8 cellular contexts compared by ENCODE assay signal in genomic region chr7:74061840-74062539, GRCh38. TPM values are rescaled to one million over a fixed set of nuclear protein-coding genes. Genes with fewer than 3 reads are reported as not detected.
A peak's percentile ranks its signal among the peaks of the same experiment; 100 is the strongest.
DNase-seq lines count a peak whose midpoint lies in the region; ATAC-seq and TF ChIP-seq lines count a peak whose summit lies in the region.

No MANE protein-coding gene starts in this region.

- H3K36me3 ChIP-seq in HCT116 (ENCODE audit: control insufficient read depth in 1 of 2, insufficient read depth in 2 of 2, low read length in 2 of 2) = no peaks in the 10 kb centered on the region
- no peaks in the 10 kb centered on the region for H3K36me3 ChIP-seq in RWPE2 (ENCODE audit: low read depth)
- H3K36me3 ChIP-seq in upper lobe of left lung = peaks cover 0 to 34% (median 2%) of the 10 kb centered on the region in 4 donors

- DNase-seq in AG09309 (ENCODE audit: low read depth) = peak; percentile 85
- peak; percentile 55 for DNase-seq in HCT116 (ENCODE audit: low read depth, low spot score)
- no peak for DNase-seq in RWPE2 (ENCODE audit: low spot score)
- peak; percentile 56 for DNase-seq in activated naive CD4-positive, alpha-beta T cell treated with anti-CD3 and anti-CD28 coated beads, Interleukin-2, amount 10 ng/mL, durations not matched to agents 7 days and 5 days
- DNase-seq in germinal center (ENCODE audit: low spot score) = peak; percentile 74
- DNase-seq in pons (ENCODE audit: low spot score) = peak; percentile 79
- peak; percentile 89 to 91 for DNase-seq in upper lobe of left lung

- no peak overlapping the region for H2AFZ ChIP-seq in HCT116 (ENCODE audit: low read depth, low read length, poor library complexity, severe bottlenecking)

- H4K20me1 ChIP-seq in HCT116 (ENCODE audit: insufficient read depth) = no peaks in the 10 kb centered on the region

- peaks cover 4% of the 10 kb centered on the region for H3K4me1 Mint-ChIP-seq in activated naive CD4-positive, alpha-beta T cell treated with anti-CD3 and anti-CD28 coated beads, Interleukin-2, amount 10 ng/mL, durations not matched to agents 7 days and 5 days

- H3K4me1 ChIP-seq in HCT116 (ENCODE audit: control insufficient read depth in 1 of 2, insufficient read depth in 2 of 2, low read length in 2 of 2) (peaks cover 21 to 43% of the 10 kb centered on the region in 2 experiments), RWPE2 (ENCODE audit: insufficient read depth, poor library complexity, severe bottlenecking) (no peaks in the 10 kb centered on the region), upper lobe of left lung (peaks cover 3 to 33% (median 18%) of the 10 kb centered on the region in 4 donors)

- CTCF ChIA-PET in HCT116 (lab: Charles Lee) = no interaction called here
- CTCF ChIA-PET in activated naive CD4-positive, alpha-beta T cell treated with anti-CD3 and anti-CD28 coated beads, Interleukin-2, amount 10 ng/mL, durations not matched to agents 7 days and 5 days (lab: Charles Lee) = no interaction called here

- peak overlapping the region; percentile 12 for H3K4me2 ChIP-seq in HCT116 (ENCODE audit: low read length)

- H3K4me3 Mint-ChIP-seq in activated naive CD4-positive, alpha-beta T cell treated with anti-CD3 and anti-CD28 coated beads, Interleukin-2, amount 10 ng/mL, durations not matched to agents 7 days and 5 days = no peak overlapping the region

- peaks cover 26% of the 10 kb centered on the region for H3K27me3 Mint-ChIP-seq in activated naive CD4-positive, alpha-beta T cell treated with anti-CD3 and anti-CD28 coated beads, Interleukin-2, amount 10 ng/mL, durations not matched to agents 7 days and 5 days

- no peaks in the 10 kb centered on the region for H3K79me2 ChIP-seq in HCT116 (ENCODE audit: insufficient read depth, low read length)

- peak overlapping the region; percentile 27; the same call in 1 of the 2 replicates for H3K27ac ChIP-seq in HCT116 (ENCODE audit: low read depth, low read length)
- H3K27ac ChIP-seq in RWPE2 (ENCODE audit: poor library complexity, severe bottlenecking) = peak overlapping the region; percentile 17
- peak overlapping the region; percentile 85 to 91 (median 90) for H3K27ac ChIP-seq in upper lobe of left lung

- TF ChIP-seq CTCF in AG09309 (IDR thresholded peaks at IDR 0.05; ENCODE audit: control insufficient read depth, insufficient read depth, low read depth, low read length, missing control alignments) = no peak
- no peak for TF ChIP-seq CTCF in HCT116 (IDR thresholded peaks at IDR 0.05 in 2 of 3, conservative IDR thresholded peaks at IDR 0.05 in 1 of 3; ENCODE audit: borderline replicate concordance in 1 of 3, insufficient read depth in 1 of 3, low read depth in 2 of 3, low read length in 2 of 3)
- no peak for TF ChIP-seq CTCF in RWPE2 (IDR thresholded peaks at IDR 0.05; ENCODE audit: poor library complexity, severe bottlenecking)
- peak in 1 of 6 experiments; percentile 9 for TF ChIP-seq CTCF in upper lobe of left lung (IDR thresholded peaks at IDR 0.05)

- no peaks in the 10 kb centered on the region for H3K36me3 Mint-ChIP-seq in activated naive CD4-positive, alpha-beta T cell treated with anti-CD3 and anti-CD28 coated beads, Interleukin-2, amount 10 ng/mL, durations not matched to agents 7 days and 5 days

- TSS peak; percentile 85 for BruUV-seq in HCT116 (replicated peaks; lab: Mats Ljungman, UMichigan)

- no peaks in the 10 kb centered on the region for H3K9me3 Mint-ChIP-seq in activated naive CD4-positive, alpha-beta T cell treated with anti-CD3 and anti-CD28 coated beads, Interleukin-2, amount 10 ng/mL, durations not matched to agents 7 days and 5 days

- peak in 1 of 4 donors; percentile 66 for TF ChIP-seq EP300 in upper lobe of left lung (IDR thresholded peaks at IDR 0.05)

- intact Hi-C loops in HCT116 (cut with micrococcal nuclease) = no loop called here

- TF ChIP-seq POLR2A in HCT116 (IDR thresholded peaks at IDR 0.05; ENCODE audit: borderline replicate concordance, extremely low read depth, insufficient read depth, insufficient read length) (no peak), upper lobe of left lung (IDR thresholded peaks at IDR 0.05) (peak in 3 of 4 donors; percentile 52 to 80 (median 62))

- H3K4me3 ChIP-seq in AG09309 (ENCODE audit: control insufficient read depth, low read depth, low read length) = peak overlapping the region; percentile 47
- H3K4me3 ChIP-seq in HCT116 (replicated peaks in 1 of 2; ENCODE audit: low read depth in 1 of 2, low read length in 2 of 2) = no peak overlapping the region
- no peak overlapping the region for H3K4me3 ChIP-seq in RWPE2 (ENCODE audit: severe bottlenecking)
- peak overlapping the region in 3 of 4 donors; percentile 27 to 42 (median 34) for H3K4me3 ChIP-seq in upper lobe of left lung

- no peak for TF ChIP-seq RAD21 in HCT116 (IDR thresholded peaks at IDR 0.05; ENCODE audit: low read depth)

- H3K9ac ChIP-seq in HCT116 (ENCODE audit: low read length) = peak overlapping the region; percentile 1; the same call in 1 of the 2 replicates

- H3K9me3 ChIP-seq in HCT116 (ENCODE audit: control insufficient read depth in 1 of 2, insufficient read depth in 1 of 2, low read depth in 1 of 2, low read length in 2 of 2) (no peaks in the 10 kb centered on the region), RWPE2 (ENCODE audit: severe bottlenecking) (no peaks in the 10 kb centered on the region), upper lobe of left lung (no peaks in the 10 kb centered on the region)

- H3K27ac Mint-ChIP-seq in activated naive CD4-positive, alpha-beta T cell treated with anti-CD3 and anti-CD28 coated beads, Interleukin-2, amount 10 ng/mL, durations not matched to agents 7 days and 5 days = peak overlapping the region; percentile 49

- peak; percentile 76 for ATAC-seq in HCT116
- ATAC-seq in RWPE2 (ENCODE audit: low read depth) = peak; percentile 82
- ATAC-seq in upper lobe of left lung (ENCODE audit: low FRiP score in 2 of 2) = peak; percentile 90 to 93
- no peak for ATAC-seq in HG03469 (IDR thresholded peaks at IDR 0.05; ENCODE audit: unreplicated experiment)

- no peaks in the 10 kb centered on the region for H3K9me2 ChIP-seq in HCT116 (ENCODE audit: insufficient read depth)

- WGBS in upper lobe of left lung, 2 donors = 13 to 67% methylated on average over 1 to 20 of the region's 20 CpGs

- RAD21 ChIA-PET in HCT116 (lab: Charles Lee; ENCODE audit: low non-redundant PET in 1 of 2, low total read pairs in 2 of 2, uncharacterized antibody in 2 of 2, unreplicated experiment in 2 of 2) = no interaction called here

- H3K27me3 ChIP-seq in HCT116 (ENCODE audit: insufficient read depth, low read length) = peaks cover 3% of the 10 kb centered on the region
- no peaks in the 10 kb centered on the region for H3K27me3 ChIP-seq in RWPE2 (ENCODE audit: insufficient read depth, poor library complexity, severe bottlenecking)
- H3K27me3 ChIP-seq in upper lobe of left lung = no peaks in the 10 kb centered on the region

- POLR2A ChIA-PET in HCT116 (lab: Charles Lee) = interaction anchor here (0.5 kb wide), 1 partner anchor 139 kb away, joined by 4 read pairs; no protein-coding TSS in a partner anchor

TF ChIP-seq in HCT116, 20 proteins besides CTCF, POLR2A, EP300 and RAD21:
- no peak for TF ChIP-seq SRF (IDR thresholded peaks at IDR 0.05; ENCODE audit: low read depth)
- no peak for TF ChIP-seq EZH2 (IDR thresholded peaks at IDR 0.05)
- no peak for TF ChIP-seq CEBPB (IDR thresholded peaks at IDR 0.05; ENCODE audit: low read depth)
- TF ChIP-seq ZBTB33 (IDR thresholded peaks at IDR 0.05; ENCODE audit: extremely low read depth, insufficient replicate concordance, low read length) = no peak
- no peak for TF ChIP-seq EZH2phosphoT487 (IDR thresholded peaks at IDR 0.05; ENCODE audit: borderline replicate concordance)

RNA-seq across cellular contexts. Expression of gene LIMK1, which starts 21.6 kb away (rescaled TPM):
- total RNA-seq in HCT116 (2021; ENCODE audit: unreplicated experiment) = 56.3 TPM
- 43.5 and 53.3 TPM in 2 replicates for polyA plus RNA-seq in HCT116 (2012)
- 10 to 100 TPM; 15.9 to 51.9 (median 33.0) TPM for total RNA-seq in upper lobe of left lung

RNA-seq across cellular contexts. Expression of gene ELN, which starts 34.0 kb away (rescaled TPM):
- total RNA-seq in HCT116 (2021; ENCODE audit: unreplicated experiment) = 0.17 TPM
- polyA plus RNA-seq in HCT116 (2012) = 0.07 and 0.09 TPM in 2 replicates
- total RNA-seq in upper lobe of left lung = 100 to 1,000 TPM in 5 of 6 donors, 10 to 100 TPM in 1; 24.4 to 582 (median 229) TPM

Comparison
In these comparisons a context has a peak if more than half of its experiments do, and no peak if none do; other contexts are left out.
1. H3K4me3 ChIP-seq: peak in AG09309 (single experiment) and upper lobe of left lung (3 of 4); none in HCT116 (0 of 2) and RWPE2 (single experiment).
2. H3K27ac ChIP-seq: peak in every context shown above with its lines; median percentile 90 in upper lobe of left lung; 27 in HCT116; 17 in RWPE2.
3. RNA of gene ELN, which starts 34.0 kb away (total RNA-seq): 24.4 to 582 TPM in upper lobe of left lung; 0.17 TPM in HCT116 (single experiment); every median in the first group is over 10 times any median in the second.